1 cellular context compared by ENCODE assay signal in genomic region chr2:231554327-231554726, GRCh38.
TF ChIP-seq lines count a peak whose summit lies in the region.

No MANE protein-coding gene starts in this region.

TF ChIP-seq in GM12878, 131 proteins besides CTCF, POLR2A, EP300 and RAD21:
- TF ChIP-seq E2F4 (IDR thresholded peaks at IDR 0.05; ENCODE audit: low read depth, low read length): no peak
- TF ChIP-seq GABPA (IDR thresholded peaks at IDR 0.05; ENCODE audit: low read depth): no peak
- TF ChIP-seq, protein P1, sequence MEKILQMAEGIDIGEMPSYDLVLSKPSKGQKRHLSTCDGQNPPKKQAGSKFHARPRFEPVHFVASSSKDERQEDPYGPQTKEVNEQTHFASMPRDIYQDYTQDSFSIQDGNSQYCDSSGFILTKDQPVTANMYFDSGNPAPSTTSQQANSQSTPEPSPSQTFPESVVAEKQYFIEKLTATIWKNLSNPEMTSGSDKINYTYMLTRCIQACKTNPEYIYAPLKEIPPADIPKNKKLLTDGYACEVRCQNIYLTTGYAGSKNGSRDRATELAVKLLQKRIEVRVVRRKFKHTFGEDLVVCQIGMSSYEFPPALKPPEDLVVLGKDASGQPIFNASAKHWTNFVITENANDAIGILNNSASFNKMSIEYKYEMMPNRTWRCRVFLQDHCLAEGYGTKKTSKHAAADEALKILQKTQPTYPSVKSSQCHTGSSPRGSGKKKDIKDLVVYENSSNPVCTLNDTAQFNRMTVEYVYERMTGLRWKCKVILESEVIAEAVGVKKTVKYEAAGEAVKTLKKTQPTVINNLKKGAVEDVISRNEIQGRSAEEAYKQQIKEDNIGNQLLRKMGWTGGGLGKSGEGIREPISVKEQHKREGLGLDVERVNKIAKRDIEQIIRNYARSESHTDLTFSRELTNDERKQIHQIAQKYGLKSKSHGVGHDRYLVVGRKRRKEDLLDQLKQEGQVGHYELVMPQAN (conservative IDR thresholded peaks at IDR 0.05): no peak
- no peak for TF ChIP-seq CHD1 (IDR thresholded peaks at IDR 0.05; ENCODE audit: low read depth, low read length)
- no peak for TF ChIP-seq IRF4 (IDR thresholded peaks at IDR 0.05; ENCODE audit: low read depth, low read length)
- TF ChIP-seq, protein P2, sequence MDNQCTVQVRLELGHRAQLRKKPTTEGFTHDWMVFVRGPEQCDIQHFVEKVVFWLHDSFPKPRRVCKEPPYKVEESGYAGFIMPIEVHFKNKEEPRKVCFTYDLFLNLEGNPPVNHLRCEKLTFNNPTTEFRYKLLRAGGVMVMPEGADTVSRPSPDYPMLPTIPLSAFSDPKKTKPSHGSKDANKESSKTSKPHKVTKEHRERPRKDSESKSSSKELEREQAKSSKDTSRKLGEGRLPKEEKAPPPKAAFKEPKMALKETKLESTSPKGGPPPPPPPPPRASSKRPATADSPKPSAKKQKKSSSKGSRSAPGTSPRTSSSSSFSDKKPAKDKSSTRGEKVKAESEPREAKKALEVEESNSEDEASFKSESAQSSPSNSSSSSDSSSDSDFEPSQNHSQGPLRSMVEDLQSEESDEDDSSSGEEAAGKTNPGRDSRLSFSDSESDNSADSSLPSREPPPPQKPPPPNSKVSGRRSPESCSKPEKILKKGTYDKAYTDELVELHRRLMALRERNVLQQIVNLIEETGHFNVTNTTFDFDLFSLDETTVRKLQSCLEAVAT (IDR thresholded peaks at IDR 0.05): no peak
- no peak for TF ChIP-seq YBX1 (IDR thresholded peaks at IDR 0.05)
- TF ChIP-seq IKZF2 (IDR thresholded peaks at IDR 0.05): no peak
- TF ChIP-seq BMI1 (IDR thresholded peaks at IDR 0.05; ENCODE audit: borderline replicate concordance): no peak
- TF ChIP-seq, protein P3, sequence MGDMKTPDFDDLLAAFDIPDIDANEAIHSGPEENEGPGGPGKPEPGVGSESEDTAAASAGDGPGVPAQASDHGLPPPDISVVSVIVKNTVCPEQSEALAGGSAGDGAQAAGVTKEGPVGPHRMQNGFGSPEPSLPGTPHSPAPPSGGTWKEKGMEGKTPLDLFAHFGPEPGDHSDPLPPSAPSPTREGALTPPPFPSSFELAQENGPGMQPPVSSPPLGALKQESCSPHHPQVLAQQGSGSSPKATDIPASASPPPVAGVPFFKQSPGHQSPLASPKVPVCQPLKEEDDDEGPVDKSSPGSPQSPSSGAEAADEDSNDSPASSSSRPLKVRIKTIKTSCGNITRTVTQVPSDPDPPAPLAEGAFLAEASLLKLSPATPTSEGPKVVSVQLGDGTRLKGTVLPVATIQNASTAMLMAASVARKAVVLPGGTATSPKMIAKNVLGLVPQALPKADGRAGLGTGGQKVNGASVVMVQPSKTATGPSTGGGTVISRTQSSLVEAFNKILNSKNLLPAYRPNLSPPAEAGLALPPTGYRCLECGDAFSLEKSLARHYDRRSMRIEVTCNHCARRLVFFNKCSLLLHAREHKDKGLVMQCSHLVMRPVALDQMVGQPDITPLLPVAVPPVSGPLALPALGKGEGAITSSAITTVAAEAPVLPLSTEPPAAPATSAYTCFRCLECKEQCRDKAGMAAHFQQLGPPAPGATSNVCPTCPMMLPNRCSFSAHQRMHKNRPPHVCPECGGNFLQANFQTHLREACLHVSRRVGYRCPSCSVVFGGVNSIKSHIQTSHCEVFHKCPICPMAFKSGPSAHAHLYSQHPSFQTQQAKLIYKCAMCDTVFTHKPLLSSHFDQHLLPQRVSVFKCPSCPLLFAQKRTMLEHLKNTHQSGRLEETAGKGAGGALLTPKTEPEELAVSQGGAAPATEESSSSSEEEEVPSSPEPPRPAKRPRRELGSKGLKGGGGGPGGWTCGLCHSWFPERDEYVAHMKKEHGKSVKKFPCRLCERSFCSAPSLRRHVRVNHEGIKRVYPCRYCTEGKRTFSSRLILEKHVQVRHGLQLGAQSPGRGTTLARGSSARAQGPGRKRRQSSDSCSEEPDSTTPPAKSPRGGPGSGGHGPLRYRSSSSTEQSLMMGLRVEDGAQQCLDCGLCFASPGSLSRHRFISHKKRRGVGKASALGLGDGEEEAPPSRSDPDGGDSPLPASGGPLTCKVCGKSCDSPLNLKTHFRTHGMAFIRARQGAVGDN (IDR thresholded peaks at IDR 0.05): no peak
- no peak for TF ChIP-seq CHD2 (IDR thresholded peaks at IDR 0.05; ENCODE audit: borderline replicate concordance, low read depth, low read length)
